Comparison of ENCODE assay signal across 9 cellular contexts in the genomic region with DNA sequence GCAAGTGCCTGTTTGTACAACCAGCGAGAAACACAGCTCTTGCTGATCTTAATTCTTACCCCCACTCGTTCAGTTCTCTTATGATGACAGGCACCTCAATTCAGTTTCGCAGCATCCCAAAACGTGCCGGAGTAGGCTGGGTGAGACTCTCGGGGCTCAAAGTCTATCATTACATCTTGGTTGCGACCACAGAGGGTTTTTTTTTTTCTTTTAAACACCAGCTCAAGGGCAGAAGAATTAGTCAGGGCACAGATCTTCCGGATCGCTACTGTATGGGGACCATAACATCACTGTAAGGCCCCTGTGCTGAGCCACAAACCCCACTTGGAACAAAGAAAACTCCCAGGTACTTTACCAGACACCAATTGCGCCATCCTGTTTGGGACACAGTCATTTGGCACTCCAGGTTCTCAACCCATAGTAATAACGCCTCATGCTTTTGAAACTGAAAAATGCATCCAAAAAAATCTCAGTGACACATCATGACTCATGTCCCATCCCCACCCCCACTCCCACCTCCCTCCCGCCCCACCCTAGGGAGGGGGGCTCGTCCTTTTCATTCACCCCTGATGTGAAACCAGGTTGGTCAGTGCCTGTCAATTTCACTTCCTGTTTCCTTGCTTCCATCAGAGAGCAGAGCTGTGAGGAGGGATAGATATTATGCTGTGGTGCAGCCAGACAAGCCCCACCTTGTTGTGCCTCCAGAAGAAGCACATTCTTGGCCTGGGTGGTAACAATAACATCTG. TPM values are rescaled to one million over a fixed set of nuclear protein-coding genes. Genes with fewer than 3 reads are reported as not detected.
DNase-seq lines count a peak whose midpoint lies in the region; ATAC-seq and TF ChIP-seq lines count a peak whose summit lies in the region.
"Had no signal": no experiment of that assay in that cellular context is flagged by ENCODE, and none has a peak within 500 bp of the region (broad histone marks: within the 10 kb centered on the region; RNA-seq: fewer than 3 reads in every experiment).

No MANE protein-coding gene starts in this region.

- DNase-seq in SW480 (ENCODE audit: low spot score) (peak; percentile 91), nucleus accumbens (lab: John Stamatoyannopoulos, UW) (no peak), foreskin melanocyte (no peak), WERI-Rb-1 (no peak)
- DNase-seq in activated naive CD8-positive, alpha-beta T cell treated with anti-CD3 and anti-CD28 coated beads, Interleukin-2, amount 10 ng/mL, durations not matched to agents 7 days and 5 days, result peak; percentile 53
- peak; percentile 94 for DNase-seq in stimulated activated CD4-positive, alpha-beta T cell treated with anti-CD3 and anti-CD28 coated beads, Interleukin-1b, Interleukin-23, amount 100 ng/mL, for 48 hours
- DNase-seq: pancreas had no signal

- H3K36me3 Mint-ChIP-seq in activated naive CD8-positive, alpha-beta T cell treated with anti-CD3 and anti-CD28 coated beads, Interleukin-2, amount 10 ng/mL, durations not matched to agents 7 days and 5 days, result peaks cover 25% of the 10 kb centered on the region

- H3K9me3 ChIP-seq in WERI-Rb-1 (ENCODE audit: severe bottlenecking), result no peaks in the 10 kb centered on the region
- H3K9me3 ChIP-seq: pancreas had no signal

- H3K27ac ChIP-seq in WERI-Rb-1, result no peak overlapping the region
- H3K27ac ChIP-seq: pancreas had no signal

- ATAC-seq in GM19025 (IDR thresholded peaks at IDR 0.05; ENCODE audit: low read depth, unreplicated experiment) (peak; percentile 74), HG03097 (IDR thresholded peaks at IDR 0.05; ENCODE audit: low FRiP score, unreplicated experiment) (peak; percentile 75)
- peak; percentile 70 for ATAC-seq in activated naive CD8-positive, alpha-beta T cell treated with anti-CD3 and anti-CD28 coated beads, Interleukin-2, amount 10 ng/mL, durations not matched to agents 7 days and 5 days (ENCODE audit: low read depth)

- H3K9me3 Mint-ChIP-seq in activated naive CD8-positive, alpha-beta T cell treated with anti-CD3 and anti-CD28 coated beads, Interleukin-2, amount 10 ng/mL, durations not matched to agents 7 days and 5 days, result no peaks in the 10 kb centered on the region

- no peaks in the 10 kb centered on the region for H3K27me3 Mint-ChIP-seq in activated naive CD8-positive, alpha-beta T cell treated with anti-CD3 and anti-CD28 coated beads, Interleukin-2, amount 10 ng/mL, durations not matched to agents 7 days and 5 days

- no peaks in the 10 kb centered on the region for H3K27me3 ChIP-seq in WERI-Rb-1 (ENCODE audit: insufficient read depth, low read depth, severe bottlenecking)
- H3K27me3 ChIP-seq: pancreas had no signal

- TF ChIP-seq CTCF in WERI-Rb-1 (IDR thresholded peaks at IDR 0.05; ENCODE audit: low read depth, low read length), result no peak

- peak overlapping the region; percentile 92 for H3K27ac Mint-ChIP-seq in activated naive CD8-positive, alpha-beta T cell treated with anti-CD3 and anti-CD28 coated beads, Interleukin-2, amount 10 ng/mL, durations not matched to agents 7 days and 5 days

- POLR2A ChIA-PET in activated naive CD8-positive, alpha-beta T cell treated with anti-CD3 and anti-CD28 coated beads, Interleukin-2, amount 10 ng/mL, durations not matched to agents 7 days and 5 days (lab: Charles Lee), result interaction anchor here (0.8 to 2.4 kb wide), 15 partner anchors 10 to 146 kb away, joined by 3 to 15 read pairs (median 5); a partner anchor contains a TSS

- no peaks in the 10 kb centered on the region for H3K36me3 ChIP-seq in WERI-Rb-1
- H3K36me3 ChIP-seq: pancreas had no signal

- H3K4me3 ChIP-seq in WERI-Rb-1 (ENCODE audit: low read depth, low read length), result no peak overlapping the region
- H3K4me3 ChIP-seq: pancreas had no signal

- peaks cover 50% of the 10 kb centered on the region for H3K4me1 Mint-ChIP-seq in activated naive CD8-positive, alpha-beta T cell treated with anti-CD3 and anti-CD28 coated beads, Interleukin-2, amount 10 ng/mL, durations not matched to agents 7 days and 5 days

- peak overlapping the region; percentile 80 for H3K4me3 Mint-ChIP-seq in activated naive CD8-positive, alpha-beta T cell treated with anti-CD3 and anti-CD28 coated beads, Interleukin-2, amount 10 ng/mL, durations not matched to agents 7 days and 5 days

RNA-seq across cellular contexts. Expression of a gene that starts 41.0 kb away (rescaled TPM):
- total RNA-seq in activated naive CD8-positive, alpha-beta T cell treated with anti-CD3 and anti-CD28 coated beads, Interleukin-2, amount 10 ng/mL, durations not matched to agents 7 days and 5 days, result 100 to 1,000 TPM; 303 to 313 TPM

Comparison
In these comparisons a context has a peak if more than half of its experiments do, and no peak if none do; other contexts are left out.
1. DNase-seq: peak in SW480 (single experiment), activated naive CD8-positive, alpha-beta T cell treated with anti-CD3 and anti-CD28 coated beads, Interleukin-2, amount 10 ng/mL, durations not matched to agents 7 days and 5 days (single experiment) and stimulated activated CD4-positive, alpha-beta T cell treated with anti-CD3 and anti-CD28 coated beads, Interleukin-1b, Interleukin-23, amount 100 ng/mL, for 48 hours (single experiment); none in nucleus accumbens (0 of 56), foreskin melanocyte (single experiment) and WERI-Rb-1 (single experiment).
2. Peak in every context shown above with its lines, with median percentiles within 50 percentile points of each other: ATAC-seq.